Comparison of ENCODE assay signal across 22 cellular contexts in the genomic region with DNA sequence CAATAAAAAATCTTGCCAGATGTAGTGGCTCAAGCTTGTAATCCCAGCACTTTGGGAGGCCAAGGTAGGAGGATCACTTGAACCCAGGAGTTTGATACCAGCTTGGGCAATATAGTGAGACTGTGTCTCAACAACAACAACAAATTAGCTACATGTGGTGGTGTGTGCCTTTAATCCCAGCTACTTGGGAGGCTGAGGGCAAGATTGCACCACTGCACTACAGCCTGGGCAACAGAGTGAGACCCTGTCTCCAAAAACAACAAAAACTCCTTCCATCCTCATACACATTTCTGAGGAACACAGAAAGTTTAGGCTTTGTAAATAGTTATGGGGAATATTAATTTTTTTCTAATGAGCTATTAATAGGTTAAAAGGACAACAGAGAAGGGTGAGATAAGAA.
"Had no signal": no experiment of that assay in that cellular context is flagged by ENCODE, and none has a peak within 500 bp of the region (broad histone marks: within the 10 kb centered on the region; RNA-seq: fewer than 3 reads in every experiment).

No MANE protein-coding gene starts in this region.

- H3K4me3 Mint-ChIP-seq: memory B cell; naive thymus-derived CD4-positive, alpha-beta T cell; nephron; stimulated activated effector memory CD8-positive, alpha-beta T cell treated with anti-CD3 and anti-CD28 coated beads, Interleukin-12 subunit alpha, Interleukin-12 subunit beta, amount 100 ng/mL, for 72 hours; type B pancreatic cell had no signal

- H3K27ac Mint-ChIP-seq: memory B cell; stimulated activated effector memory CD8-positive, alpha-beta T cell treated with anti-CD3 and anti-CD28 coated beads, Interleukin-12 subunit alpha, Interleukin-12 subunit beta, amount 100 ng/mL, for 72 hours had no signal

- FAIRE-seq: keratinocyte had no signal

- DNase-seq: cortex of kidney; foreskin fibroblast; gastrocnemius medialis; left ventricle myocardium superior; lower lobe of right lung; naive thymus-derived CD4-positive, alpha-beta T cell; ovary; psoas muscle; right cardiac atrium; sigmoid colon; stimulated activated CD4-positive, alpha-beta T cell treated with anti-CD3 and anti-CD28 coated beads, Interleukin-2, amount 100 ng/mL, for 24 hours; stimulated activated CD4-positive, alpha-beta T cell treated with anti-CD3 and anti-CD28 coated beads, Interleukin-4, amount 100 ng/mL, for 24 hours; stimulated activated naive CD4-positive, alpha-beta T cell treated with Interleukin-2 at 50 U/mL for 16 hours; stomach had no signal

- H3K27me3 Mint-ChIP-seq: memory B cell; naive thymus-derived CD4-positive, alpha-beta T cell; type B pancreatic cell had no signal

- H3K4me3 ChIP-seq: gastrocnemius medialis, lower lobe of right lung, ovary, psoas muscle, sigmoid colon, stomach, thyroid gland had no signal

- H3K9me3 ChIP-seq: gastrocnemius medialis, lower lobe of right lung, ovary, psoas muscle, sigmoid colon, stomach, thyroid gland had no signal

- H3K36me3 Mint-ChIP-seq: naive thymus-derived CD4-positive, alpha-beta T cell; stimulated activated effector memory CD8-positive, alpha-beta T cell treated with anti-CD3 and anti-CD28 coated beads, Interleukin-12 subunit alpha, Interleukin-12 subunit beta, amount 100 ng/mL, for 72 hours; type B pancreatic cell had no signal

- H3K9me3 Mint-ChIP-seq: memory B cell; naive thymus-derived CD4-positive, alpha-beta T cell; nephron; stimulated activated effector memory CD8-positive, alpha-beta T cell treated with anti-CD3 and anti-CD28 coated beads, Interleukin-12 subunit alpha, Interleukin-12 subunit beta, amount 100 ng/mL, for 72 hours; type B pancreatic cell had no signal

- ATAC-seq: esophagus mucosa; gastrocnemius medialis; left ventricle myocardium superior; lower lobe of right lung; naive thymus-derived CD4-positive, alpha-beta T cell; psoas muscle; right cardiac atrium; stimulated activated effector memory CD8-positive, alpha-beta T cell treated with anti-CD3 and anti-CD28 coated beads, Interleukin-12 subunit alpha, Interleukin-12 subunit beta, amount 100 ng/mL, for 72 hours had no signal

- H3K4me1 ChIP-seq: lower lobe of right lung, sigmoid colon, thyroid gland had no signal

- H3K27ac ChIP-seq: epithelial cell of prostate, gastrocnemius medialis, lower lobe of right lung, ovary, psoas muscle, sigmoid colon, stomach, thyroid gland had no signal

- H3K27me3 ChIP-seq: gastrocnemius medialis, ovary, sigmoid colon, stomach, thyroid gland had no signal

- H3K36me3 ChIP-seq: gastrocnemius medialis, lower lobe of right lung, ovary, sigmoid colon, stomach, thyroid gland had no signal
